ENCODE assay signal across 14 cellular contexts in genomic region chr4:48767530-48767929, GRCh38.
"Had no signal": no experiment of that assay in that cellular context is flagged by ENCODE, and none has a peak within 500 bp of the region (broad histone marks: within the 10 kb centered on the region; RNA-seq: fewer than 3 reads in every experiment).

No MANE protein-coding gene starts in this region.

- DNase-seq: activated CD4-positive, alpha-beta memory T cell treated with anti-CD3 and anti-CD28 coated beads for 36 hours; activated CD4-positive, CD25-positive, alpha-beta regulatory T cell treated with anti-CD3 and anti-CD28 coated beads, Interleukin-2, amount 50 U/mL, for 72 hours; activated naive CD4-positive, alpha-beta T cell treated with Interleukin-2 at 50 U/mL for 16 hours; effector CD4-positive, alpha-beta T cell; heart left ventricle; left ventricle myocardium superior; naive thymus-derived CD4-positive, alpha-beta T cell; pancreas; stimulated activated CD4-positive, alpha-beta T cell treated with anti-CD3 and anti-CD28 coated beads, Interleukin-4, amount 100 ng/mL, for 1 hour; T-helper 1 cell; T1000 had no signal

- H3K36me3 Mint-ChIP-seq: memory B cell had no signal

- ATAC-seq: gastroesophageal sphincter; heart left ventricle; left ventricle myocardium superior; naive thymus-derived CD4-positive, alpha-beta T cell; pancreas; sciatic nerve had no signal

- H3K4me3 Mint-ChIP-seq: activated CD4-positive, alpha-beta memory T cell treated with anti-CD3 and anti-CD28 coated beads for 36 hours; memory B cell had no signal

- H3K9me3 Mint-ChIP-seq: activated CD4-positive, alpha-beta memory T cell treated with anti-CD3 and anti-CD28 coated beads for 36 hours; memory B cell had no signal

- H3K27me3 Mint-ChIP-seq: activated CD4-positive, alpha-beta memory T cell treated with anti-CD3 and anti-CD28 coated beads for 36 hours; memory B cell; naive thymus-derived CD4-positive, alpha-beta T cell had no signal

- H3K27ac Mint-ChIP-seq: activated CD4-positive, alpha-beta memory T cell treated with anti-CD3 and anti-CD28 coated beads for 36 hours; memory B cell had no signal
